In genomic region chr16:65176603-65177002, GRCh38 we compare ENCODE assay signal across 16 cellular contexts. TPM values are rescaled to one million over a fixed set of nuclear protein-coding genes. Genes with fewer than 3 reads are reported as not detected.
DNase-seq lines count a peak whose midpoint lies in the region; ATAC-seq and TF ChIP-seq lines count a peak whose summit lies in the region.
"Had no signal": no experiment of that assay in that cellular context is flagged by ENCODE, and none has a peak within 500 bp of the region (broad histone marks: within the 10 kb centered on the region; RNA-seq: fewer than 3 reads in every experiment).

No MANE protein-coding gene starts in this region.

- no peak overlapping the region for H3K27ac ChIP-seq in AG04450 (ENCODE audit: low read depth, low read length)

- no peaks in the 10 kb centered on the region for H3K4me1 Mint-ChIP-seq in immature natural killer cell

- CTCF ChIA-PET in AG04450 (lab: Charles Lee): interaction anchor here (0.7 kb wide), 1 partner anchor 1230 kb away, joined by 3 read pairs; no protein-coding TSS in a partner anchor

- POLR2A ChIA-PET in AG04450 (lab: Yijun Ruan, JAX): interaction anchor here (1.0 to 1.4 kb wide), 3 partner anchors 54 to 372 kb away, joined by 3 to 12 read pairs (median 3); partner anchors contain the start of gene CDH11

- ATAC-seq in GM19395 (IDR thresholded peaks at IDR 0.05; ENCODE audit: unreplicated experiment): no peak

- peaks cover 0 to 2% (median 0%) of the 10 kb centered on the region in 3 donors for H3K27me3 Mint-ChIP-seq in immature natural killer cell (ENCODE audit: low read depth in 3 of 3)

- DNase-seq in AG04450 (ENCODE audit: low read depth, low spot score) (peak; percentile 79), LHCN-M2 (ENCODE audit: low read depth) (peak; percentile 77), fibroblast of the aortic adventitia (ENCODE audit: low read depth) (peak; percentile 76), myocyte (ENCODE audit: low read depth) (peak; percentile 75), cerebellar cortex (ENCODE audit: low spot score) (no peak), immature natural killer cell (no peak)
- DNase-seq in effector CD8-positive, alpha-beta T cell (lab: John Stamatoyannopoulos, UW): no peak
- DNase-seq: ACHN; activated naive CD4-positive, alpha-beta T cell treated with Interleukin-2 at 50 U/mL for 16 hours; DMS79 treated with DMSO at 0.1 percent for 48 hours; head of caudate nucleus; NCI-H1436 treated with DMSO at 0.1 percent for 48 hours; NCI-H774; stimulated activated CD4-positive, alpha-beta T cell treated with anti-CD3 and anti-CD28 coated beads, Interleukin-12 subunit alpha, Interleukin-12 subunit beta, amount 100 ng/mL, for 4 hours had no signal

- H3K9me3 ChIP-seq in AG04450 (ENCODE audit: control insufficient read depth, insufficient read depth, low read length): no peaks in the 10 kb centered on the region

- H3K9me3 Mint-ChIP-seq in immature natural killer cell: peaks cover 0 to 10% (median 3%) of the 10 kb centered on the region in 6 donors

- H3K27ac Mint-ChIP-seq in immature natural killer cell: no peak overlapping the region

- no peak overlapping the region for H3K4me3 Mint-ChIP-seq in immature natural killer cell

- H3K27me3 ChIP-seq in AG04450 (ENCODE audit: control insufficient read depth, insufficient read depth, low read length): no peaks in the 10 kb centered on the region

- TF ChIP-seq CTCF in AG04450 (IDR thresholded peaks at IDR 0.05; ENCODE audit: low read depth, low read length) (no peak), fibroblast of the aortic adventitia (IDR thresholded peaks at IDR 0.05; ENCODE audit: insufficient read depth, low read length) (no peak)

- H3K36me3 Mint-ChIP-seq in immature natural killer cell: no peaks in the 10 kb centered on the region

- H3K4me3 ChIP-seq in AG04450 (ENCODE audit: low read depth, low read length) (no peak overlapping the region), fibroblast of the aortic adventitia (ENCODE audit: low read depth, low read length) (no peak overlapping the region)

RNA-seq across cellular contexts. Expression of gene CDH11, which starts 54.7 kb away (rescaled TPM):
- 276 and 306 TPM in 2 replicates for polyA plus RNA-seq in AG04450 (2011; rRNA removed)
- polyA minus RNA-seq in AG04450 (2011; rRNA and poly(A)+ RNA removed): 713 and 756 TPM in 2 replicates
- total RNA-seq in LHCN-M2 (2014; rRNA removed): 57.7 and 77.5 TPM in 2 replicates
- 68.4 TPM for polyA plus RNA-seq in LHCN-M2 (2012)
- total RNA-seq in fibroblast of the aortic adventitia (ENCODE audit: low replicate concordance): 397 and 695 TPM in 2 replicates
- total RNA-seq in myocyte: 67.8 and 113 TPM in 2 replicates
- 176 TPM for polyA plus RNA-seq in myocyte (2012)
- not detected for polyA plus RNA-seq in immature natural killer cell
- total RNA-seq: activated CD8-positive, alpha-beta memory T cell treated with anti-CD3 and anti-CD28 coated beads for 36 hours had no signal

Comparison
In these comparisons a context has a peak if more than half of its experiments do, and no peak if none do; other contexts are left out.
1. DNase-seq: peak in AG04450 (single experiment), LHCN-M2 (single experiment), fibroblast of the aortic adventitia (single experiment) and myocyte (single experiment); none in effector CD8-positive, alpha-beta T cell (single experiment), cerebellar cortex (single experiment) and immature natural killer cell (0 of 3).